ENCODE assay signal across 10 cellular contexts in the genomic region with DNA sequence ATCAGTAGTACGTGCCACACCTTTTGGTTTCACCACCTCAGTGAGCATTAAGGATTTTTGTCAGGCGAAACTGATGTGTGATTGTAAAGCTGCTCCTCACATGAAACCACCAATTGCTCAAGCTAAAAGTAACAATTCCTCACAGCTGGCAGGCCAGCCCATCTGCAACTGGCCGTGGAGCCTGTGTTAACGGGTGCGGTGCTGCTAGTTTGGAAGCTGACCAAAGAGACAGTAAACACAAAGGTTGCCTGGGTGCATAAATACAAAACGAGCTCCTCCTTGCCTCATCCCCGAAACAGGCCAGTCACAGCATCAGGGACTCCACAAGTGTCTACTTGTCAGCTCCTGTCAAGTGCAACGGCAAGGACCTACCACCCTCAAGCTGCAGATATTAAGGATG. TPM values are rescaled to one million over a fixed set of nuclear protein-coding genes. Genes with fewer than 3 reads are reported as not detected.
A peak's percentile ranks its signal among the peaks of the same experiment; 100 is the strongest.
DNase-seq lines count a peak whose midpoint lies in the region; TF ChIP-seq lines count a peak whose summit lies in the region.
"Had no signal": no experiment of that assay in that cellular context is flagged by ENCODE, and none has a peak within 500 bp of the region (broad histone marks: within the 10 kb centered on the region; RNA-seq: fewer than 3 reads in every experiment).

No MANE protein-coding gene starts in this region.

- no peaks in the 10 kb centered on the region for H3K4me1 ChIP-seq in osteoblast (ENCODE audit: insufficient read depth, low read length)

- peak; percentile 24 for DNase-seq in GM03348 (ENCODE audit: low spot score)
- peak; percentile 66 for DNase-seq in NCI-H2029 (lab: John Stamatoyannopoulos, UW)
- peak; percentile 9 for DNase-seq in choroid plexus epithelial cell (ENCODE audit: low read depth)
- DNase-seq in myocyte (ENCODE audit: low read depth): peak; percentile 60
- no peak for DNase-seq in osteoblast (ENCODE audit: insufficient read length, low spot score, missing footprints)
- no peak for DNase-seq in posterior vena cava (ENCODE audit: low spot score)
- no peak for DNase-seq in stimulated activated CD4-positive, alpha-beta T cell treated with anti-CD3 and anti-CD28 coated beads, Interleukin-4, amount 100 ng/mL, for 1 hour
- DNase-seq: CD8-positive, alpha-beta memory T cell; effector memory CD4-positive, alpha-beta T cell; stimulated activated CD4-positive, alpha-beta T cell treated with anti-CD3 and anti-CD28 coated beads, Interleukin-12 subunit alpha, Interleukin-12 subunit beta, amount 100 ng/mL, for 4 hours had no signal

- H3K27me3 ChIP-seq in osteoblast (ENCODE audit: insufficient read depth, low read length): peaks cover 29% of the 10 kb centered on the region

- no peaks in the 10 kb centered on the region for H3K79me2 ChIP-seq in osteoblast (ENCODE audit: insufficient read depth, low read length)

- no peaks in the 10 kb centered on the region for H3K36me3 ChIP-seq in osteoblast (ENCODE audit: insufficient read depth, low read length)

- H3K4me3 ChIP-seq in choroid plexus epithelial cell (ENCODE audit: low read depth, low read length) (no peak overlapping the region), osteoblast (ENCODE audit: insufficient read depth, low read length) (no peak overlapping the region)

- H3K27ac ChIP-seq in osteoblast (ENCODE audit: low read depth, low read length): no peak overlapping the region

- intact Hi-C loops in posterior vena cava (cut with DNase I): loop anchor here (5.0 kb wide), 1 partner anchor 154 kb away; no protein-coding TSS in a partner anchor

- no peak overlapping the region for H3K4me2 ChIP-seq in osteoblast (ENCODE audit: insufficient read depth, low read length)

- TF ChIP-seq CTCF in choroid plexus epithelial cell (conservative IDR thresholded peaks at IDR 0.05; ENCODE audit: low read depth, low read length): no peak
- no peak for TF ChIP-seq CTCF in osteoblast (IDR thresholded peaks at IDR 0.05; ENCODE audit: extremely low read depth, low read depth, low read length)

- H4K20me1 ChIP-seq in osteoblast (ENCODE audit: insufficient read depth, low read length): no peaks in the 10 kb centered on the region

- no peak overlapping the region for H2AFZ ChIP-seq in osteoblast (ENCODE audit: low read length)

- no peaks in the 10 kb centered on the region for H3K9me3 ChIP-seq in osteoblast (ENCODE audit: low read depth, low read length)

RNA-seq across cellular contexts. Expression of a gene that starts 32.0 kb away (rescaled TPM):
- total RNA-seq in myocyte: 0.57 and 2.0 TPM in 2 replicates
- 3.5 TPM for polyA plus RNA-seq in myocyte (2012)
- total RNA-seq in osteoblast: 3.6 and 3.8 TPM in 2 replicates
- total RNA-seq in posterior vena cava: 10 to 100 TPM; 20.5 to 23.4 TPM

RNA-seq across cellular contexts. Expression of a gene that starts 38.2 kb away (rescaled TPM):
- total RNA-seq in myocyte: 10.9 and 13.2 TPM in 2 replicates
- polyA plus RNA-seq in myocyte (2012): 8.7 TPM
- total RNA-seq in osteoblast: 32.7 and 38.7 TPM in 2 replicates
- total RNA-seq in posterior vena cava: 10 to 100 TPM; 18.7 to 27.8 TPM

Comparison
In these comparisons a context has a peak if more than half of its experiments do, and no peak if none do; other contexts are left out.
1. DNase-seq: peak in GM03348 (single experiment), NCI-H2029 (single experiment), choroid plexus epithelial cell (single experiment) and myocyte (single experiment); none in osteoblast (single experiment), posterior vena cava (single experiment) and stimulated activated CD4-positive, alpha-beta T cell treated with anti-CD3 and anti-CD28 coated beads, Interleukin-4, amount 100 ng/mL, for 1 hour (single experiment).